8 cellular contexts compared by ENCODE assay signal in the genomic region with DNA sequence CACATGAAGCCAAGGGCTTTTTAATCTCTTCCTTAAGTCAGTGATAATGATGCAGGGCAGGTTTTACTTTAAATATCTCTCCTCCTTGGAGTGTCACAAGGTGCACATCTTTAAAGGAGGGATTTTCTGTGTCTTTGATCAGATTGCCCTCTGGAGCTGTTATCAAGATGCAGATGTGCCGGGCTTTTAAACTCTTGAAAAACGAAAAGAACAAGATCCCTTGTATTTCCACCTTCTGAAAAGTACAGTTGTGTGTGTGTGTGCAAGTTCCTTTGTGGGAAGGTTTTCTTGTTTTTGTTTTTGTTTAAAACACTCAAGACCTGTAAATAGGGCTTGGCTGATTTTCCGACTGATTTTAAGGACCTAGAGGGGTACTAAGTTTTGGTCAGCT. TPM values are rescaled to one million over a fixed set of nuclear protein-coding genes. Genes with fewer than 3 reads are reported as not detected.
DNase-seq lines count a peak whose midpoint lies in the region; ATAC-seq, FAIRE-seq and TF ChIP-seq lines count a peak whose summit lies in the region.

No MANE protein-coding gene starts in this region.

- ATAC-seq in lower lobe of right lung (no peak), HG02798 (IDR thresholded peaks at IDR 0.05; ENCODE audit: poor library complexity, unreplicated experiment) (no peak)

- no peaks in the 10 kb centered on the region for H3K9me3 ChIP-seq in lower lobe of right lung

- H3K4me1 ChIP-seq in lower lobe of right lung: peaks cover 10% of the 10 kb centered on the region

- peak overlapping the region; percentile 67 for H3K4me3 ChIP-seq in lower lobe of right lung

- H3K27me3 Mint-ChIP-seq in T-helper 2 cell treated with Interferon-gamma antibody and Interleukin-4, amounts not matched to agents 5 μg/mL and 100 μg/mL, for 36 hours (ENCODE audit: low read depth): peaks cover 61% of the 10 kb centered on the region

- intact Hi-C loops in lower lobe of right lung (cut with DNase I): no loop called here

- H3K36me3 ChIP-seq in lower lobe of right lung: no peaks in the 10 kb centered on the region

- H3K4me1 Mint-ChIP-seq in T-helper 2 cell treated with Interferon-gamma antibody and Interleukin-4, amounts not matched to agents 5 μg/mL and 100 μg/mL, for 36 hours (ENCODE audit: low read depth): peaks cover 12% of the 10 kb centered on the region

- H3K9me3 Mint-ChIP-seq in T-helper 2 cell treated with Interferon-gamma antibody and Interleukin-4, amounts not matched to agents 5 μg/mL and 100 μg/mL, for 36 hours: no peaks in the 10 kb centered on the region

- peaks cover 4% of the 10 kb centered on the region for H3K36me3 Mint-ChIP-seq in T-helper 2 cell treated with Interferon-gamma antibody and Interleukin-4, amounts not matched to agents 5 μg/mL and 100 μg/mL, for 36 hours (ENCODE audit: low read depth)

- H3K4me3 Mint-ChIP-seq in T-helper 2 cell treated with Interferon-gamma antibody and Interleukin-4, amounts not matched to agents 5 μg/mL and 100 μg/mL, for 36 hours: peak overlapping the region; percentile 60

- H3K27ac ChIP-seq in lower lobe of right lung (peak overlapping the region; percentile 73), temporal lobe (ENCODE audit: low read depth, low read length) (peak overlapping the region; percentile 70)

- TF ChIP-seq CTCF in lower lobe of right lung (IDR thresholded peaks at IDR 0.05): no peak

- no peak for FAIRE-seq in GM12891 (lab: Jason Lieb, UNC)

- H3K27me3 ChIP-seq in lower lobe of right lung (ENCODE audit: low read depth): peaks cover 40% of the 10 kb centered on the region

- no peak overlapping the region for H3K27ac Mint-ChIP-seq in T-helper 2 cell treated with Interferon-gamma antibody and Interleukin-4, amounts not matched to agents 5 μg/mL and 100 μg/mL, for 36 hours

- no peak for TF ChIP-seq POLR2A in GM12891 (IDR thresholded peaks at IDR 0.05; ENCODE audit: low read depth, low read length)

- DNase-seq in T-helper 2 cell treated with Interferon-gamma antibody and Interleukin-4, amounts not matched to agents 5 μg/mL and 100 μg/mL, for 36 hours (ENCODE audit: low spot score): no peak
- DNase-seq in T-helper 2 cell (no peak), astrocyte of the hippocampus (ENCODE audit: low read depth, low spot score) (peak; percentile 19), lower lobe of right lung (no peak), GM12891 (ENCODE audit: insufficient read length, low spot score) (no peak), hippocampal formation (lab: John Stamatoyannopoulos, UW) (no peak)

TF ChIP-seq in GM12891, 5 proteins besides CTCF, POLR2A, EP300 and RAD21:
- TF ChIP-seq PAX5 (IDR thresholded peaks at IDR 0.05; ENCODE audit: insufficient read depth, low read length, severe bottlenecking) (no peak), POU2F2 (IDR thresholded peaks at IDR 0.05; ENCODE audit: low read depth, low read length) (no peak), TAF1 (IDR thresholded peaks at IDR 0.05; ENCODE audit: low read depth, low read length) (no peak), POLR2AphosphoS5 (IDR thresholded peaks at IDR 0.05; ENCODE audit: low read depth, low read length) (no peak), SPI1 (IDR thresholded peaks at IDR 0.05; ENCODE audit: low read depth, low read length) (no peak)

RNA-seq across cellular contexts. Expression of a gene that starts 1.6 kb away (rescaled TPM):
- total RNA-seq in lower lobe of right lung: 2.4 TPM
- total RNA-seq in temporal lobe: 55.8 TPM
- not detected for polyA plus RNA-seq in GM12891 (2012; ENCODE audit: low read depth, missing spikeins)

Comparison
In these comparisons a context has a peak if more than half of its experiments do, and no peak if none do; other contexts are left out.
1. RNA of a gene that starts 1.6 kb away (total RNA-seq): 55.8 TPM in temporal lobe (single experiment); 2.4 TPM in lower lobe of right lung (single experiment); every median in the first group is over 10 times any median in the second.